ENCODE assay signal across 1 cellular context in genomic region chr16:80027007-80027965, GRCh38.
TF ChIP-seq lines count a peak whose summit lies in the region.

No MANE protein-coding gene starts in this region.

TF ChIP-seq in K562, 482 proteins besides CTCF, POLR2A, EP300 and RAD21 (continued from another document):
- no peak for TF ChIP-seq ZNF655 (CRISPR knock-in tag; IDR thresholded peaks at IDR 0.05)
- no peak for TF ChIP-seq CHD2 (IDR thresholded peaks at IDR 0.05; ENCODE audit: low read depth, low read length)
- peak; percentile 14; the same call in 1 of the 2 replicates for TF ChIP-seq RNF2 (IDR thresholded peaks at IDR 0.05)
- TF ChIP-seq PYGO2 (tag; IDR thresholded peaks at IDR 0.05), result no peak
- peak; percentile 78 for TF ChIP-seq NCOR1 (IDR thresholded peaks at IDR 0.05)
- no peak for TF ChIP-seq ZNF23 (CRISPR knock-in tag; IDR thresholded peaks at IDR 0.05)
- TF ChIP-seq CTBP1 (IDR thresholded peaks at IDR 0.05; ENCODE audit: borderline replicate concordance), result peak; percentile 98
- 0 out of 2 replicates have a peak, but pooled peaks have one; percentile 26 for TF ChIP-seq ZNF311 (CRISPR knock-in tag; IDR thresholded peaks at IDR 0.05)
- no peak for TF ChIP-seq ZBED1 (IDR thresholded peaks at IDR 0.05)
- peak; percentile 25 for TF ChIP-seq POLR2B (IDR thresholded peaks at IDR 0.05; ENCODE audit: low read depth, partially characterized antibody)
- TF ChIP-seq JUND (IDR thresholded peaks at IDR 0.05; ENCODE audit: borderline replicate concordance, low read depth, low read length), result peak; percentile 98
- TF ChIP-seq JUND (tag; IDR thresholded peaks at IDR 0.05; ENCODE audit: borderline replicate concordance, low read depth, low read length), result peak; percentile 99
- no peak for TF ChIP-seq MEF2A (IDR thresholded peaks at IDR 0.05; ENCODE audit: control insufficient read depth, low read depth, low read length)
- TF ChIP-seq ZNF766 (CRISPR knock-in tag; conservative IDR thresholded peaks at IDR 0.05), result peak; percentile 54; the same call in 1 of the 2 replicates
- TF ChIP-seq YBX1 (IDR thresholded peaks at IDR 0.05), result no peak
- peak; percentile 26 to 66; a peak in 2 of 4 replicates for TF ChIP-seq MNT (conservative IDR thresholded peaks at IDR 0.05)
- no peak for TF ChIP-seq NBN (IDR thresholded peaks at IDR 0.05; ENCODE audit: low read depth)
- no peak for TF ChIP-seq ZNF778 (CRISPR knock-in tag; IDR thresholded peaks at IDR 0.05)
- peak; percentile 93 for TF ChIP-seq ZEB2 (IDR thresholded peaks at IDR 0.05)
- TF ChIP-seq HDAC3 (IDR thresholded peaks at IDR 0.05; ENCODE audit: borderline replicate concordance, partially characterized antibody), result peak; percentile 79
- TF ChIP-seq ETV6 (IDR thresholded peaks at IDR 0.05; ENCODE audit: borderline replicate concordance in 1 of 2, low read depth in 2 of 2, low read length in 1 of 2), result no peak
- TF ChIP-seq ETV6 (CRISPR knock-in tag; IDR thresholded peaks at IDR 0.05; ENCODE audit: borderline replicate concordance), result no peak
- no peak for TF ChIP-seq SPI1 (IDR thresholded peaks at IDR 0.05; ENCODE audit: borderline replicate concordance, low read depth, low read length)
- TF ChIP-seq MAFK (IDR thresholded peaks at IDR 0.05; ENCODE audit: low read length), result peak; percentile 90
TF ChIP-seq in K562: peak in this region for 101.
